ENCODE assay signal across 1 cellular context in genomic region chr11:128803440-128803839, GRCh38.
TF ChIP-seq lines count a peak whose summit lies in the region.

No MANE protein-coding gene starts in this region.

TF ChIP-seq in IMR-90, 13 proteins besides CTCF, POLR2A, EP300 and RAD21 (continued from another document):
- no peak for TF ChIP-seq CHD1 (IDR thresholded peaks at IDR 0.05; ENCODE audit: low read depth, low read length)
- no peak for TF ChIP-seq RFX5 (IDR thresholded peaks at IDR 0.05; ENCODE audit: low read depth, low read length)
- no peak for TF ChIP-seq MAZ (IDR thresholded peaks at IDR 0.05; ENCODE audit: borderline replicate concordance, low read depth, low read length)
- no peak for TF ChIP-seq SMC3 (IDR thresholded peaks at IDR 0.05; ENCODE audit: low read depth, low read length)
- no peak for TF ChIP-seq FOS (IDR thresholded peaks at IDR 0.05; ENCODE audit: low read depth, low read length)
- TF ChIP-seq BHLHE40 (IDR thresholded peaks at IDR 0.05; ENCODE audit: low read depth, low read length): no peak
